Comparison of ENCODE assay signal across 24 cellular contexts in the genomic region with DNA sequence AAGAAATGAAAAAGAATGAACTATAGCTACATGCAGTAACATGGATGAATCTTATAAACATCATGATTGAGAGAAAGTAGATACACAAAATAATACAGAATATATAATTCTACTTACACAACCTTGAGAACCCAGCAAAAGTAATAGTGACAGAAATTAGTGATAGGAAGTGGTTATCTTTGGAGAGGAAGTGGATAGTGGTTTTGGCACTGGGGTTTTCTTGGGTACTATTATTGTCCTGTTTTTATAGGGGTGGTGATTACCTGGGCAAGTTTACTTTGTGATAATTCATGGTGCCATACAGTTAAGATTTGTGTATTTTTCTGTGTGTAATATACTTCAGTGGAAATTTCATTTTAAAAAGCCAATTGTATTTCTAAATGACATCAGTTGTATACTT.
DNase-seq lines count a peak whose midpoint lies in the region; ATAC-seq lines count a peak whose summit lies in the region.
"Had no signal": no experiment of that assay in that cellular context is flagged by ENCODE, and none has a peak within 500 bp of the region (broad histone marks: within the 10 kb centered on the region; RNA-seq: fewer than 3 reads in every experiment).

No MANE protein-coding gene starts in this region.

- H3K27ac Mint-ChIP-seq in activated T-cell treated with anti-CD3 and anti-CD28 coated beads, Interleukin-2, amount 50 U/mL, for 72 hours = peak overlapping the region; percentile 42
- H3K27ac Mint-ChIP-seq in activated T-helper 17 cell treated with anti-CD3 and anti-CD28 coated beads, Interleukin-2, amount 50 U/mL, for 72 hours = no peak overlapping the region
- H3K27ac Mint-ChIP-seq in stimulated activated naive CD8-positive, alpha-beta T cell treated with anti-CD3 and anti-CD28 coated beads, Interleukin-15, amount 100 ng/mL, for 72 hours = peak overlapping the region in 1 of 2 donors; percentile 52
- H3K27ac Mint-ChIP-seq: CD4-positive, alpha-beta T cell; nephron progenitor cell; T-cell had no signal

- H3K9me3 Mint-ChIP-seq in activated T-cell treated with anti-CD3 and anti-CD28 coated beads, Interleukin-2, amount 50 U/mL, for 72 hours = peaks cover 1 to 6% of the 10 kb centered on the region in 2 donors
- H3K9me3 Mint-ChIP-seq in activated T-cell treated with anti-CD3 and anti-CD28 coated beads, Interleukin-2, amount 50 U/mL, for 4 hours = peaks cover 9% of the 10 kb centered on the region
- H3K9me3 Mint-ChIP-seq in activated T-helper 17 cell treated with anti-CD3 and anti-CD28 coated beads, Interleukin-2, amount 50 U/mL, for 72 hours = no peaks in the 10 kb centered on the region
- H3K9me3 Mint-ChIP-seq in stimulated activated naive CD8-positive, alpha-beta T cell treated with anti-CD3 and anti-CD28 coated beads, Interleukin-15, amount 100 ng/mL, for 72 hours = peaks cover 0 to 12% of the 10 kb centered on the region in 2 donors
- H3K9me3 Mint-ChIP-seq: CD4-positive, alpha-beta T cell had no signal

- peaks cover 0 to 4% of the 10 kb centered on the region in 2 donors for H3K36me3 Mint-ChIP-seq in activated T-cell treated with anti-CD3 and anti-CD28 coated beads, Interleukin-2, amount 50 U/mL, for 72 hours (ENCODE audit: insufficient read depth in 2 of 2)
- no peaks in the 10 kb centered on the region for H3K36me3 Mint-ChIP-seq in activated T-cell treated with anti-CD3 and anti-CD28 coated beads, Interleukin-2, amount 50 U/mL, for 4 hours (ENCODE audit: insufficient read depth)
- no peaks in the 10 kb centered on the region for H3K36me3 Mint-ChIP-seq in activated T-helper 17 cell treated with anti-CD3 and anti-CD28 coated beads, Interleukin-2, amount 50 U/mL, for 72 hours (ENCODE audit: low read depth)
- H3K36me3 Mint-ChIP-seq: T-cell had no signal

- no peak for DNase-seq in activated T-cell treated with anti-CD3 and anti-CD28 coated beads, Interleukin-2, amount 50 U/mL, for 72 hours
- no peak for DNase-seq in activated T-cell treated with anti-CD3 and anti-CD28 coated beads, Interleukin-2, amount 50 U/mL, for 4 hours
- no peak for DNase-seq in stimulated activated naive CD8-positive, alpha-beta T cell treated with anti-CD3 and anti-CD28 coated beads, Interleukin-15, amount 100 ng/mL, for 72 hours
- DNase-seq in left colon = no peak
- DNase-seq: activated CD4-positive, alpha-beta T cell treated with anti-CD3 and anti-CD28 coated beads for 4 hours; activated naive CD4-positive, alpha-beta T cell treated with anti-CD3 and anti-CD28 coated beads, Interleukin-2, amount 50 U/mL, for 16 hours; CD4-positive, alpha-beta T cell; cerebellar nuclear complex; foreskin fibroblast; GF-D8; heart right ventricle; KG1; left lung; NCI-H187; NCI-H2227 treated with DMSO at 0.1 percent for 48 hours; NCI-H82; nephron progenitor cell; T-cell; upper lobe of right lung had no signal

- H3K4me3 Mint-ChIP-seq in activated T-cell treated with anti-CD3 and anti-CD28 coated beads, Interleukin-2, amount 50 U/mL, for 72 hours = peak overlapping the region in 1 of 2 donors; percentile 44
- no peak overlapping the region for H3K4me3 Mint-ChIP-seq in activated T-cell treated with anti-CD3 and anti-CD28 coated beads, Interleukin-2, amount 50 U/mL, for 4 hours
- peak overlapping the region; percentile 61 for H3K4me3 Mint-ChIP-seq in activated T-helper 17 cell treated with anti-CD3 and anti-CD28 coated beads, Interleukin-2, amount 50 U/mL, for 72 hours
- peak overlapping the region in 1 of 2 donors; percentile 70 for H3K4me3 Mint-ChIP-seq in stimulated activated naive CD8-positive, alpha-beta T cell treated with anti-CD3 and anti-CD28 coated beads, Interleukin-15, amount 100 ng/mL, for 72 hours
- H3K4me3 Mint-ChIP-seq: CD4-positive, alpha-beta T cell; nephron progenitor cell; T-cell had no signal

- H3K27me3 Mint-ChIP-seq in activated T-cell treated with anti-CD3 and anti-CD28 coated beads, Interleukin-2, amount 50 U/mL, for 72 hours (ENCODE audit: low read depth) = no peaks in the 10 kb centered on the region
- H3K27me3 Mint-ChIP-seq in activated T-cell treated with anti-CD3 and anti-CD28 coated beads, Interleukin-2, amount 50 U/mL, for 4 hours (ENCODE audit: low read depth) = peaks cover 3% of the 10 kb centered on the region
- no peaks in the 10 kb centered on the region for H3K27me3 Mint-ChIP-seq in activated T-helper 17 cell treated with anti-CD3 and anti-CD28 coated beads, Interleukin-2, amount 50 U/mL, for 72 hours
- no peaks in the 10 kb centered on the region for H3K27me3 Mint-ChIP-seq in stimulated activated naive CD8-positive, alpha-beta T cell treated with anti-CD3 and anti-CD28 coated beads, Interleukin-15, amount 100 ng/mL, for 72 hours
- H3K27me3 Mint-ChIP-seq: CD4-positive, alpha-beta T cell; T-cell had no signal

- H3K4me1 Mint-ChIP-seq in activated T-cell treated with anti-CD3 and anti-CD28 coated beads, Interleukin-2, amount 50 U/mL, for 72 hours (ENCODE audit: low read depth) = peaks cover 24% of the 10 kb centered on the region
- peaks cover 21% of the 10 kb centered on the region for H3K4me1 Mint-ChIP-seq in activated T-cell treated with anti-CD3 and anti-CD28 coated beads, Interleukin-2, amount 50 U/mL, for 4 hours (ENCODE audit: low read depth)
- H3K4me1 Mint-ChIP-seq in activated T-helper 17 cell treated with anti-CD3 and anti-CD28 coated beads, Interleukin-2, amount 50 U/mL, for 72 hours = peaks cover 7% of the 10 kb centered on the region
- H3K4me1 Mint-ChIP-seq in stimulated activated naive CD8-positive, alpha-beta T cell treated with anti-CD3 and anti-CD28 coated beads, Interleukin-15, amount 100 ng/mL, for 72 hours = peaks cover 31% of the 10 kb centered on the region
- H3K4me1 Mint-ChIP-seq: nephron progenitor cell had no signal

- ATAC-seq in activated T-cell treated with anti-CD3 and anti-CD28 coated beads, Interleukin-2, amount 50 U/mL, for 72 hours (replicated peaks in 1 of 2) = no peak
- ATAC-seq in activated T-cell treated with anti-CD3 and anti-CD28 coated beads, Interleukin-2, amount 50 U/mL, for 4 hours = no peak
- ATAC-seq in HG02610 (IDR thresholded peaks at IDR 0.05; ENCODE audit: unreplicated experiment) = peak; percentile 67
- ATAC-seq in activated T-helper 17 cell treated with anti-CD3 and anti-CD28 coated beads, Interleukin-2, amount 50 U/mL, for 72 hours (replicated peaks) = peak; percentile 40
- ATAC-seq in stimulated activated naive CD8-positive, alpha-beta T cell treated with anti-CD3 and anti-CD28 coated beads, Interleukin-15, amount 100 ng/mL, for 72 hours = peak; percentile 95
- no peak for ATAC-seq in left colon
- no peak for ATAC-seq in GM19023 (IDR thresholded peaks at IDR 0.05; ENCODE audit: unreplicated experiment)
- ATAC-seq: heart right ventricle, left lung, Panc1, sciatic nerve, upper lobe of right lung had no signal

- intact Hi-C loops in left colon (cut with DNase I, micrococcal nuclease) = no loop called here

Comparison
In these comparisons a context has a peak if more than half of its experiments do, and no peak if none do; other contexts are left out.
1. ATAC-seq: peak in HG02610 (single experiment), activated T-helper 17 cell treated with anti-CD3 and anti-CD28 coated beads, Interleukin-2, amount 50 U/mL, for 72 hours (single experiment) and stimulated activated naive CD8-positive, alpha-beta T cell treated with anti-CD3 and anti-CD28 coated beads, Interleukin-15, amount 100 ng/mL, for 72 hours (single experiment); none in activated T-cell treated with anti-CD3 and anti-CD28 coated beads, Interleukin-2, amount 50 U/mL, for 72 hours (0 of 2), activated T-cell treated with anti-CD3 and anti-CD28 coated beads, Interleukin-2, amount 50 U/mL, for 4 hours (0 of 2), left colon (single experiment) and GM19023 (single experiment).